1 cellular context compared by ENCODE assay signal in genomic region chr5:65102501-65102825, GRCh38.
TF ChIP-seq lines count a peak whose summit lies in the region.

No MANE protein-coding gene starts in this region.

TF ChIP-seq in HEK293, 187 proteins besides CTCF, POLR2A, EP300 and RAD21 (continued from another document):
- TF ChIP-seq ZNF280D (tag by site-specific recombination; IDR thresholded peaks at IDR 0.05) (no peak), ZNF48 (tag by site-specific recombination; IDR thresholded peaks at IDR 0.05) (no peak), ZEB2 (tag by site-specific recombination; IDR thresholded peaks at IDR 0.05) (no peak), ZFP69B (tag by site-specific recombination; IDR thresholded peaks at IDR 0.05) (no peak), PRDM2 (tag by site-specific recombination; IDR thresholded peaks at IDR 0.05; ENCODE audit: borderline replicate concordance) (no peak), ZBTB48 (tag by site-specific recombination; IDR thresholded peaks at IDR 0.05) (no peak), ZNF24 (tag by site-specific recombination; IDR thresholded peaks at IDR 0.05) (no peak)
TF ChIP-seq in HEK293: peak in this region for 0.
